Comparison of ENCODE assay signal across 8 cellular contexts in the genomic region with DNA sequence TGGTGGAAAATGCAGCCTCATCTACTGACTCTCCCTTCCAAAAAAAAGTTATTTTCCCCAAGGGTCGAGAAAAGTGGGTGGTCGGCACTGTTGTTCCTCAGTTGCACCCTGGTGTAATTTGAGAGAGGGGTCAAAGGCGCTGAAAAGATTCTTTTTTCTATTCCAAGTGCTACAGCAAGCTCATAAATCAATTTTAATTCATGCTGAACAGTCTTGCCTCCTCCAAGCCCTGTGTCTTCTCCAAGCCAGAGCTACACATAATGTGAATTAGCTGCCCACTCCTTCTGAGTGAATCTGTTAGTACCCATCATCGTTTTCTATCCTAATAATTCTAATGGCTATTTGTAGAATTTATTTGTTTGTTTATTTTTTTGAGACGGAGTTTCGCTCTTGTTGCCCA. TPM values are rescaled to one million over a fixed set of nuclear protein-coding genes. Genes with fewer than 3 reads are reported as not detected.
A peak's percentile ranks its signal among the peaks of the same experiment; 100 is the strongest.
DNase-seq lines count a peak whose midpoint lies in the region; ATAC-seq and TF ChIP-seq lines count a peak whose summit lies in the region.

No MANE protein-coding gene starts in this region.

- no peaks in the 10 kb centered on the region for H3K9me3 Mint-ChIP-seq in GM23338

- H3K9me2 ChIP-seq in GM23338 (ENCODE audit: insufficient read depth): no peaks in the 10 kb centered on the region

- no peaks in the 10 kb centered on the region for H3K36me3 ChIP-seq in GM23338 (ENCODE audit: insufficient read depth)
- peaks cover 0 to 23% (median 0%) of the 10 kb centered on the region in 3 donors for H3K36me3 ChIP-seq in esophagus squamous epithelium
- peaks cover 0 to 12% (median 0%) of the 10 kb centered on the region in 4 donors for H3K36me3 ChIP-seq in sigmoid colon

- no peaks in the 10 kb centered on the region for H3K9me3 ChIP-seq in esophagus squamous epithelium
- H3K9me3 ChIP-seq in sigmoid colon: no peaks in the 10 kb centered on the region

- peak overlapping the region; percentile 94 for H3K4me2 ChIP-seq in GM23338

- no peaks in the 10 kb centered on the region for H4K20me1 ChIP-seq in GM23338 (replicated peaks; ENCODE audit: insufficient read depth)

- H3K4me3 ChIP-seq in GM23338 (peak overlapping the region; percentile 84), esophagus squamous epithelium (peak overlapping the region; percentile 56 to 85 (median 80)), sigmoid colon (peak overlapping the region; percentile 46 to 73 (median 70))

- H3K27ac ChIP-seq in GM23338 (ENCODE audit: low read depth): peak overlapping the region; percentile 61; the same call in 1 of the 2 replicates
- peak overlapping the region; percentile 88 for H3K27ac ChIP-seq in RWPE1
- H3K27ac ChIP-seq in esophagus squamous epithelium: peak overlapping the region; percentile 79 to 90 (median 86)
- peak overlapping the region; percentile 78 to 83 (median 80) for H3K27ac ChIP-seq in sigmoid colon

- H2AFZ ChIP-seq in GM23338: peak overlapping the region; percentile 98

- H3K4me3 Mint-ChIP-seq in GM23338: peak overlapping the region; percentile 82

- 0 out of 2 replicates have a peak, but pooled peaks cover 10% of the 10 kb centered on the region for H3F3A ChIP-seq in GM23338 (replicated peaks; ENCODE audit: low read depth)

- 49 to 52% methylated on average over 6 of the region's 6 CpGs for WGBS in esophagus squamous epithelium, 2 donors
- WGBS in sigmoid colon, 2 donors: 28 to 53% methylated on average over 6 of the region's 6 CpGs

- TF ChIP-seq EP300 in sigmoid colon (IDR thresholded peaks at IDR 0.05): no peak

- CTCF ChIA-PET in RWPE1 (lab: Yijun Ruan, JAX): interaction anchor here (0.6 to 1.0 kb wide), 2 partner anchors 115 to 203 kb away, joined by 3 read pairs; no protein-coding TSS in a partner anchor

- no peak for ATAC-seq in GM23338

- peaks cover 19% of the 10 kb centered on the region for H3K36me3 Mint-ChIP-seq in GM23338 (ENCODE audit: low read depth)

- H3K4me1 ChIP-seq in GM23338 (ENCODE audit: insufficient read depth) (peaks cover 7% of the 10 kb centered on the region; the same call in 1 of the 2 replicates), esophagus squamous epithelium (peaks cover 0 to 18% (median 4%) of the 10 kb centered on the region in 3 donors), sigmoid colon (peaks cover 0 to 9% (median 7%) of the 10 kb centered on the region in 4 donors)

- no peaks in the 10 kb centered on the region for H3K79me2 ChIP-seq in GM23338 (replicated peaks; ENCODE audit: insufficient read depth)

- peaks cover 2% of the 10 kb centered on the region for H3K27me3 Mint-ChIP-seq in GM23338 (ENCODE audit: insufficient read depth, low read depth, poor library complexity)

- intact Hi-C loops in esophagus squamous epithelium (cut with DNase I) (no loop called here), sigmoid colon (cut with DNase I) (no loop called here)

- POLR2A ChIA-PET in RWPE1 (lab: Yijun Ruan, JAX; ENCODE audit: low non-redundant PET): interaction anchor here (1.4 kb wide), 1 partner anchor 271 kb away, joined by 3 read pairs; the partner anchor contains the start of gene WBP4

- peak overlapping the region; percentile 81; the same call in 1 of the 2 replicates for H3K27ac Mint-ChIP-seq in GM23338

- peaks cover 7% of the 10 kb centered on the region; the same call in 2 of the 3 replicates for H3K4me1 Mint-ChIP-seq in GM23338

- no peak for TF ChIP-seq CTCF in GM23338 (conservative IDR thresholded peaks at IDR 0.05; ENCODE audit: low read depth in 2 of 2)
- TF ChIP-seq CTCF in RWPE1 (conservative IDR thresholded peaks at IDR 0.05; ENCODE audit: low read depth): no peak
- TF ChIP-seq CTCF in esophagus squamous epithelium (IDR thresholded peaks at IDR 0.05): no peak
- no peak for TF ChIP-seq CTCF in sigmoid colon (IDR thresholded peaks at IDR 0.05)

- TF ChIP-seq POLR2A in esophagus squamous epithelium (IDR thresholded peaks at IDR 0.05) (no peak), sigmoid colon (IDR thresholded peaks at IDR 0.05) (no peak)

- no peak for DNase-seq in GM23338 (ENCODE audit: low spot score)
- DNase-seq in RWPE1 (ENCODE audit: low spot score): no peak
- DNase-seq in esophagus squamous epithelium (lab: John Stamatoyannopoulos, UW): no peak
- no peak for DNase-seq in sigmoid colon
- no peak for DNase-seq in NCI-H2029 (lab: John Stamatoyannopoulos, UW)
- no peak for DNase-seq in anterior cingulate cortex (lab: John Stamatoyannopoulos, UW)
- no peak for DNase-seq in D341Med (ENCODE audit: low spot score)
- no peak for DNase-seq in H4 (ENCODE audit: low spot score)

- H3K27me3 ChIP-seq in GM23338 (ENCODE audit: insufficient read depth) (no peaks in the 10 kb centered on the region), esophagus squamous epithelium (no peaks in the 10 kb centered on the region), sigmoid colon (no peaks in the 10 kb centered on the region)

TF ChIP-seq in GM23338, 12 proteins besides CTCF, POLR2A, EP300 and RAD21 (continues in another document):
- TF ChIP-seq EZH2 (IDR thresholded peaks at IDR 0.05; ENCODE audit: low read depth, unreplicated experiment) (no peak), CREB1 (CRISPR knock-in tag; IDR thresholded peaks at IDR 0.05; ENCODE audit: low read depth) (no peak), NANOG (IDR thresholded peaks at IDR 0.05; ENCODE audit: borderline replicate concordance) (no peak), EZH2phosphoT487 (IDR thresholded peaks at IDR 0.05; ENCODE audit: unreplicated experiment) (no peak), REST (IDR thresholded peaks at IDR 0.05; ENCODE audit: unreplicated experiment) (no peak), ZNF331 (CRISPR knock-in tag; IDR thresholded peaks at IDR 0.05; ENCODE audit: low read depth) (no peak), POLR2AphosphoS5 (IDR thresholded peaks at IDR 0.05; ENCODE audit: low read depth) (no peak)
- TF ChIP-seq, protein P1, sequence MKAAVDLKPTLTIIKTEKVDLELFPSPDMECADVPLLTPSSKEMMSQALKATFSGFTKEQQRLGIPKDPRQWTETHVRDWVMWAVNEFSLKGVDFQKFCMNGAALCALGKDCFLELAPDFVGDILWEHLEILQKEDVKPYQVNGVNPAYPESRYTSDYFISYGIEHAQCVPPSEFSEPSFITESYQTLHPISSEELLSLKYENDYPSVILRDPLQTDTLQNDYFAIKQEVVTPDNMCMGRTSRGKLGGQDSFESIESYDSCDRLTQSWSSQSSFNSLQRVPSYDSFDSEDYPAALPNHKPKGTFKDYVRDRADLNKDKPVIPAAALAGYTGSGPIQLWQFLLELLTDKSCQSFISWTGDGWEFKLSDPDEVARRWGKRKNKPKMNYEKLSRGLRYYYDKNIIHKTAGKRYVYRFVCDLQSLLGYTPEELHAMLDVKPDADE (IDR thresholded peaks at IDR 0.05): no peak

RNA-seq across cellular contexts. Expression of gene SLC25A15, which starts 0.8 kb away (rescaled TPM):
- 32.6 and 32.8 TPM in 2 replicates for total RNA-seq in GM23338 (2014; rRNA removed; shearing (Covaris generic))
- polyA plus RNA-seq in GM23338 (2016; fragmentation: Nextera tagmentation; extraction: Ambion mirVana) (6.5 and 7.3 TPM in 2 replicates), sigmoid colon (1 to 10 TPM; 3.6 to 6.5 (median 5.3) TPM)
- total RNA-seq in esophagus squamous epithelium (10 to 100 TPM in 2 of 4 donors, 1 to 10 TPM in 2; 6.4 to 12.1 (median 9.8) TPM), sigmoid colon (1 to 10 TPM in 3 of 4 donors, under 1 TPM in 1; 0.55 to 5.2 (median 2.7) TPM)
- 13.7 and 16.5 TPM in 2 replicates for total RNA-seq in H4 (2014; rRNA removed; shearing (Covaris generic))

RNA-seq across cellular contexts. Expression of gene MRPS31, which starts 19.2 kb away (rescaled TPM):
- 26.1 and 26.8 TPM in 2 replicates for total RNA-seq in GM23338 (2014; rRNA removed; shearing (Covaris generic))
- polyA plus RNA-seq in GM23338 (2016; fragmentation: Nextera tagmentation; extraction: Ambion mirVana) (62.2 and 62.7 TPM in 2 replicates), sigmoid colon (10 to 100 TPM; 16.2 to 19.9 (median 18.6) TPM)
- total RNA-seq in esophagus squamous epithelium (10 to 100 TPM in 3 of 4 donors, 1 to 10 TPM in 1; 8.8 to 24.2 (median 18.0) TPM), sigmoid colon (10 to 100 TPM; 11.4 to 23.3 (median 21.1) TPM)
- 10.3 and 12.8 TPM in 2 replicates for total RNA-seq in H4 (2014; rRNA removed; shearing (Covaris generic))
